In genomic region chr9:128190516-128191405, GRCh38 we compare ENCODE assay signal across 7 cellular contexts. TPM values are rescaled to one million over a fixed set of nuclear protein-coding genes. Genes with fewer than 3 reads are reported as not detected.
DNase-seq lines count a peak whose midpoint lies in the region; ATAC-seq and TF ChIP-seq lines count a peak whose summit lies in the region.
"Had no signal": no experiment of that assay in that cellular context is flagged by ENCODE, and none has a peak within 500 bp of the region (broad histone marks: within the 10 kb centered on the region; RNA-seq: fewer than 3 reads in every experiment).

No MANE protein-coding gene starts in this region.

- H3K9ac ChIP-seq in neural cell (ENCODE audit: low read length) = peak overlapping the region; percentile 97

- H3K36me3 Mint-ChIP-seq in CD4-positive, CD25-positive, alpha-beta regulatory T cell = peaks cover 14% of the 10 kb centered on the region

- H3K9me3 Mint-ChIP-seq in CD4-positive, CD25-positive, alpha-beta regulatory T cell = no peaks in the 10 kb centered on the region

- H3K27me3 ChIP-seq in CD4-positive, CD25-positive, alpha-beta regulatory T cell (ENCODE audit: control insufficient read depth, insufficient read depth, low read length) = no peaks in the 10 kb centered on the region
- H3K27me3 ChIP-seq in breast epithelium (no peaks in the 10 kb centered on the region), neural cell (ENCODE audit: insufficient read depth, low read depth, low read length) (no peaks in the 10 kb centered on the region)

- peaks cover 4% of the 10 kb centered on the region for H3K27me3 Mint-ChIP-seq in CD4-positive, CD25-positive, alpha-beta regulatory T cell

- H3K9me2 ChIP-seq in neural cell (ENCODE audit: insufficient read depth, low read length) = no peaks in the 10 kb centered on the region

- H3K4me3 Mint-ChIP-seq in CD4-positive, CD25-positive, alpha-beta regulatory T cell = peak overlapping the region; percentile 86 to 96 (median 93)

- H3K9me3 ChIP-seq in CD4-positive, CD25-positive, alpha-beta regulatory T cell (ENCODE audit: control insufficient read depth in 2 of 2, low read length in 2 of 2) = no peaks in the 10 kb centered on the region
- H3K9me3 ChIP-seq in breast epithelium = no peaks in the 10 kb centered on the region
- no peaks in the 10 kb centered on the region for H3K9me3 ChIP-seq in neural cell (ENCODE audit: low read length)

- H2AFZ ChIP-seq in neural cell (ENCODE audit: low read depth, low read length) = peak overlapping the region; percentile 90

- no peaks in the 10 kb centered on the region for H3F3A ChIP-seq in neural cell (ENCODE audit: insufficient read depth, low read length, poor library complexity, severe bottlenecking)

- peak overlapping the region; percentile 83 to 98 (median 89) for H3K27ac Mint-ChIP-seq in CD4-positive, CD25-positive, alpha-beta regulatory T cell

- no peak for TF ChIP-seq RAD21 in neural cell (conservative IDR thresholded peaks at IDR 0.05)

- peak in 1 of 3 donors; percentile 47 for DNase-seq in CD4-positive, CD25-positive, alpha-beta regulatory T cell
- DNase-seq in breast epithelium (ENCODE audit: low spot score in 2 of 2) (no peak), NCI-H510A treated with DMSO at 0.1 percent for 48 hours (lab: John Stamatoyannopoulos, UW) (no peak), putamen (ENCODE audit: low spot score) (no peak)

- no peaks in the 10 kb centered on the region for H4K20me1 ChIP-seq in neural cell (ENCODE audit: insufficient read depth)

- H3K4me3 ChIP-seq in CD4-positive, CD25-positive, alpha-beta regulatory T cell (ENCODE audit: low read depth, low read length) = peak overlapping the region; percentile 75
- peak overlapping the region; percentile 85 to 99 (median 86) for H3K4me3 ChIP-seq in breast epithelium
- H3K4me3 ChIP-seq in neural cell (ENCODE audit: low read length) = peak overlapping the region; percentile 89

- peaks cover 4 to 40% (median 25%) of the 10 kb centered on the region in 4 donors for H3K4me1 Mint-ChIP-seq in CD4-positive, CD25-positive, alpha-beta regulatory T cell

- ATAC-seq in CD4-positive, CD25-positive, alpha-beta regulatory T cell (ENCODE audit: low read depth in 2 of 2) = peak; percentile 43 to 48
- peak; percentile 5 for ATAC-seq in HG03025 (IDR thresholded peaks at IDR 0.05; ENCODE audit: low FRiP score, unreplicated experiment)

- TF ChIP-seq POLR2A in breast epithelium (IDR thresholded peaks at IDR 0.05) = no peak

- TF ChIP-seq EP300 in neural cell (conservative IDR thresholded peaks at IDR 0.05; ENCODE audit: poor library complexity, severe bottlenecking) = no peak

- H3K4me2 ChIP-seq in neural cell (ENCODE audit: low read length) = peak overlapping the region; percentile 79

- H3K27ac ChIP-seq in CD4-positive, CD25-positive, alpha-beta regulatory T cell (ENCODE audit: insufficient read depth, low read length, poor library complexity, severe bottlenecking) = peak overlapping the region; percentile 23
- H3K27ac ChIP-seq in breast epithelium (peak overlapping the region; percentile 90 to 95), neural cell (ENCODE audit: low read length) (peak overlapping the region; percentile 90)

- intact Hi-C loops in breast epithelium (cut with DNase I; ENCODE audit: low total_unique reads) = no loop called here

- H3K36me3 ChIP-seq in CD4-positive, CD25-positive, alpha-beta regulatory T cell (ENCODE audit: control insufficient read depth, insufficient read depth, low read length) = peaks cover 12% of the 10 kb centered on the region
- H3K36me3 ChIP-seq in breast epithelium = no peaks in the 10 kb centered on the region
- no peaks in the 10 kb centered on the region for H3K36me3 ChIP-seq in neural cell (ENCODE audit: insufficient read depth, low read length)

- TF ChIP-seq CTCF in breast epithelium (IDR thresholded peaks at IDR 0.05) = no peak
- TF ChIP-seq CTCF in neural cell (IDR thresholded peaks at IDR 0.05; ENCODE audit: poor library complexity, severe bottlenecking) = no peak

- peaks cover 23% of the 10 kb centered on the region for H3K4me1 ChIP-seq in CD4-positive, CD25-positive, alpha-beta regulatory T cell (ENCODE audit: control insufficient read depth, insufficient read depth, low read length, poor library complexity, severe bottlenecking)
- H3K4me1 ChIP-seq in breast epithelium = peaks cover 3 to 14% of the 10 kb centered on the region in 2 donors

- H3K79me2 ChIP-seq in neural cell (replicated peaks; ENCODE audit: insufficient read depth, low read length) = peaks cover 8% of the 10 kb centered on the region

TF ChIP-seq in neural cell, 6 proteins besides CTCF, POLR2A, EP300 and RAD21:
- TF ChIP-seq EZH2 (IDR thresholded peaks at IDR 0.05; ENCODE audit: borderline replicate concordance, insufficient read depth, low read length, poor library complexity, severe bottlenecking) (no peak), REST (IDR thresholded peaks at IDR 0.05; ENCODE audit: borderline replicate concordance) (peak; percentile 60), TAF1 (IDR thresholded peaks at IDR 0.05; ENCODE audit: low read depth) (peak; percentile 55), POLR2AphosphoS5 (IDR thresholded peaks at IDR 0.05) (no peak), MXI1 (conservative IDR thresholded peaks at IDR 0.05; ENCODE audit: poor library complexity, severe bottlenecking) (no peak), SMC3 (conservative IDR thresholded peaks at IDR 0.05; ENCODE audit: poor library complexity) (no peak)
TF ChIP-seq in neural cell: peak in this region for 2.

RNA-seq across cellular contexts. Expression of gene CIZ1, which starts 0.6 kb away (rescaled TPM):
- 128 TPM for total RNA-seq in CD4-positive, CD25-positive, alpha-beta regulatory T cell
- polyA plus RNA-seq in CD4-positive, CD25-positive, alpha-beta regulatory T cell = 1 to 10 TPM; 7.2 to 9.3 (median 8.0) TPM
- total RNA-seq in breast epithelium = 10 to 100 TPM; 54.1 to 71.8 (median 58.4) TPM
- polyA plus RNA-seq in neural cell = 25.6 and 27.8 TPM in 2 replicates
- polyA minus RNA-seq in neural cell = 31.9 and 34.2 TPM in 2 replicates

RNA-seq across cellular contexts. Expression of gene DNM1, which starts 12.4 kb away (rescaled TPM):
- 1.5 TPM for total RNA-seq in CD4-positive, CD25-positive, alpha-beta regulatory T cell
- not detected for polyA plus RNA-seq in CD4-positive, CD25-positive, alpha-beta regulatory T cell
- 10 to 100 TPM; 11.3 to 36.0 (median 12.5) TPM for total RNA-seq in breast epithelium
- polyA plus RNA-seq in neural cell = 104 and 180 TPM in 2 replicates
- polyA minus RNA-seq in neural cell = 268 and 298 TPM in 2 replicates

RNA-seq across cellular contexts. Expression of gene BBLN, which starts 30.7 kb away (rescaled TPM):
- 70.9 TPM for total RNA-seq in CD4-positive, CD25-positive, alpha-beta regulatory T cell
- polyA plus RNA-seq in CD4-positive, CD25-positive, alpha-beta regulatory T cell = 100 to 1,000 TPM; 111 to 176 (median 128) TPM
- 100 to 1,000 TPM; 144 to 232 (median 152) TPM for total RNA-seq in breast epithelium
- 270 and 330 TPM in 2 replicates for polyA plus RNA-seq in neural cell
- 72.3 and 88.0 TPM in 2 replicates for polyA minus RNA-seq in neural cell

RNA-seq across cellular contexts. Expression of gene LCN2, which starts 41.5 kb away (rescaled TPM):
- total RNA-seq in CD4-positive, CD25-positive, alpha-beta regulatory T cell = 0.94 TPM
- polyA plus RNA-seq in CD4-positive, CD25-positive, alpha-beta regulatory T cell = not detected
- total RNA-seq in breast epithelium = 10 to 100 TPM in 2 of 3 donors, not detected in 1; 38.5 to 42.3 TPM
- not detected in 2 replicates for polyA plus RNA-seq in neural cell
- polyA minus RNA-seq in neural cell = not detected in 2 replicates
- total RNA-seq: NCI-H460 had no signal

Comparison
In these comparisons a context has a peak if more than half of its experiments do, and no peak if none do; other contexts are left out.
1. H3K27ac ChIP-seq: peak in every context shown above with its lines; median percentile 92 in breast epithelium; 90 in neural cell; 23 in CD4-positive, CD25-positive, alpha-beta regulatory T cell.